19 cellular contexts compared by ENCODE assay signal in the genomic region with DNA sequence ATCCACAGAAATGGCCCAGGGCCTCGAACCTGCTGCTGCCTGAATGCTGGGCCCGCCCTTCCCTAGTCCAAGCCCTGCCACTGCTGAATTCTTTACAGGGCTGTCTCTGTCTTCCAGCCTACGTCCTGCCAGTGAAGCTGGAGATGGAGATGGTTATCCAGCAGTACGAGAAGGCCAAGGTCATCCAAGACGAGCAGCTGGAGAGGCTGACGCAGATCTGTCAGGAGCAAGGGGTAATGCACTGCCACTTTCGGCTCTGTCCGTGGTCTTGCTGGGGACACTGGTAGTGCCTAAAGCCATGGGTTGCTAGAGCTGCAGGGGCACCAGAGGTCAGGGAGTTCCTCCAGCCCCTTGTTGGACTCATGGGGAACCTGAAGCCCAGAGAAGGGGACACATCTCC.
"Had no signal": no experiment of that assay in that cellular context is flagged by ENCODE, and none has a peak within 500 bp of the region (broad histone marks: within the 10 kb centered on the region; RNA-seq: fewer than 3 reads in every experiment).

No MANE protein-coding gene starts in this region.

- H3K9me3 ChIP-seq: colonic mucosa, esophagus muscularis mucosa, left lung, lower lobe of right lung, mucosa of descending colon had no signal

- H3K27me3 ChIP-seq: colonic mucosa, dorsolateral prefrontal cortex had no signal

- DNase-seq: colonic mucosa; cortex of kidney; dermis blood vessel endothelial cell; dorsolateral prefrontal cortex; effector CD4-positive, alpha-beta T cell; effector memory CD4-positive, alpha-beta T cell; foreskin keratinocyte; glutamatergic neuron; head of caudate nucleus; heart right ventricle; hippocampal formation; left cardiac atrium; left lung; left ventricle myocardium superior; lower lobe of right lung; mesenchymal stem cell; mucosa of descending colon; naive B cell had no signal

- H3K36me3 ChIP-seq: colonic mucosa, esophagus muscularis mucosa, heart right ventricle, left lung, lower lobe of right lung had no signal

- H3K4me3 ChIP-seq: colonic mucosa, dorsolateral prefrontal cortex, esophagus muscularis mucosa, heart right ventricle, left lung, lower lobe of right lung, mucosa of descending colon had no signal

- ATAC-seq: foreskin keratinocyte, left cardiac atrium, left lung, left ventricle myocardium superior, lower lobe of right lung, mucosa of descending colon had no signal

- H3K4me1 ChIP-seq: colonic mucosa, foreskin keratinocyte, left lung had no signal

- H3K27ac ChIP-seq: colonic mucosa, esophagus muscularis mucosa, foreskin keratinocyte, heart right ventricle, left lung, lower lobe of right lung had no signal
